ENCODE assay signal across 3 cellular contexts in genomic region chr5:63141582-63141981, GRCh38.
"Had no signal": no experiment of that assay in that cellular context is flagged by ENCODE, and none has a peak within 500 bp of the region (broad histone marks: within the 10 kb centered on the region; RNA-seq: fewer than 3 reads in every experiment).

No MANE protein-coding gene starts in this region.

- DNase-seq: GDM1, GF-D8 had no signal

- ATAC-seq: GM12878 had no signal
